In the genomic region with DNA sequence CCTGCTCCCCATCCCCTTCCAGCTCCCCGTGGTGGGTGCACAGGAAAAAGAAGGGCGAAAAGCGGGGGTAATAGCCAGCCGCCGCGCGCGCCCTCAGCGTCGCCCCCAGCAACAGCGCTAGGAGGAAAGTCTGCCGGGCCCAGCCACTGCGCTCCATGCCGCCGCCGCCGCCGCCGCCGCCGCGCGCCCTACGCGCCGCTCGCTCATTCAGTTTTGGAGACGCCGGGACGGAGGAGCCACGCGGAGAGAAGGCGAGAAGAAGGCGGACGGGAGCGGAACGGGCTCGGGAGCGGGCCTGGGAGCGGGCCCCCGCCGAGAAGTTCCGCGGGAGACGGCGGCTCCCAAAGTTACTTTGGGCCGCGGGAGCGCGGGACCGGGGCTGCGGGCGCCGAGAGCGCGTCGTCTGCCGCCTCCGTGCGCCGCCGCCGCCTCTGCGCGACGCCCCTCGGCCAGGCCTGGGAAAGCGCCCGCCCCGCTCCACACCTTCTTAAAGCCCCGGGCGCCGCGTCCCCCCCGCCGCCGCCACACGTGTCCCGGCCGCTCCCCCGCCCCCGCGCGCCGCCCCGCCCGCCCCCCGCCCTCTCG, we compare ENCODE assay signal across 8 cellular contexts. TPM values are rescaled to one million over a fixed set of nuclear protein-coding genes. Genes with fewer than 3 reads are reported as not detected.
DNase-seq lines count a peak whose midpoint lies in the region; ATAC-seq, FAIRE-seq and TF ChIP-seq lines count a peak whose summit lies in the region.

A gene (minus strand): TSS at position 459 of the 585 bp plus-strand sequence. CDS start 302 bp downstream, at position 157.

- no peak within 1 kb of the TSS for H3K4me3 Mint-ChIP-seq in MCF 10A (ENCODE audit: unreplicated experiment)

- H3K4me3 ChIP-seq in breast epithelium (peak within 1 kb of the TSS; percentile 48 to 80 (median 59)), ectodermal cell (ENCODE audit: insufficient read depth, low read depth, low read length) (peak within 1 kb of the TSS; percentile 37), muscle layer of duodenum (ENCODE audit: low read depth in 1 of 2, low read length in 2 of 2) (peak within 1 kb of the TSS; percentile 48 to 60)

- H3K27me3 Mint-ChIP-seq in MCF 10A (ENCODE audit: insufficient read depth, unreplicated experiment): peaks cover 25% of the 10 kb centered on the region

- H3K27me3 ChIP-seq in breast epithelium (peaks cover 0 to 36% of the 10 kb centered on the region in 2 donors), ectodermal cell (ENCODE audit: control insufficient read depth, insufficient read depth, low read length, poor library complexity, severe bottlenecking) (peaks cover 82% of the 10 kb centered on the region), muscle layer of duodenum (ENCODE audit: low read depth, low read length) (peaks cover 8% of the 10 kb centered on the region)

- FAIRE-seq in urothelium cell line (lab: Jason Lieb, UNC): no peak

- ATAC-seq in HG03469 (IDR thresholded peaks at IDR 0.05; ENCODE audit: unreplicated experiment): no peak

- no peak within 1 kb of the TSS for H3K27ac Mint-ChIP-seq in MCF 10A (ENCODE audit: low read depth, unreplicated experiment)

- no peaks in the 10 kb centered on the region for H3K4me1 ChIP-seq in breast epithelium
- H3K4me1 ChIP-seq in ectodermal cell (ENCODE audit: control insufficient read depth, insufficient read depth, low read length): peaks cover 5% of the 10 kb centered on the region
- H3K4me1 ChIP-seq in muscle layer of duodenum (ENCODE audit: control insufficient read depth in 1 of 2, insufficient read depth in 2 of 2, low read length in 2 of 2): peaks cover 0 to 15% of the 10 kb centered on the region in 2 donors

- CTCF ChIA-PET in MCF 10A (lab: Yijun Ruan, JAX): no interaction called here

- H3K9me3 ChIP-seq in breast epithelium (no peaks in the 10 kb centered on the region), ectodermal cell (ENCODE audit: control insufficient read depth, low read length) (no peaks in the 10 kb centered on the region), muscle layer of duodenum (ENCODE audit: control insufficient read depth in 1 of 2, low read length in 2 of 2) (no peaks in the 10 kb centered on the region)

- H3K27ac ChIP-seq in breast epithelium (peak within 1 kb of the TSS; percentile 33 to 76), ectodermal cell (ENCODE audit: insufficient read depth, low read depth, low read length, poor library complexity, severe bottlenecking) (no peak within 1 kb of the TSS), muscle layer of duodenum (ENCODE audit: low read length) (no peak within 1 kb of the TSS)

- H3K9me3 Mint-ChIP-seq in MCF 10A (ENCODE audit: unreplicated experiment): no peaks in the 10 kb centered on the region

- 0% methylated on average over 89 of the region's 89 CpGs for WGBS in ectodermal cell, 2 experiments

- TF ChIP-seq POLR2A in breast epithelium (IDR thresholded peaks at IDR 0.05): no peak

- no peaks in the 10 kb centered on the region for H3K36me3 Mint-ChIP-seq in MCF 10A (ENCODE audit: insufficient read depth, unreplicated experiment)

- no peak for TF ChIP-seq CTCF in breast epithelium (IDR thresholded peaks at IDR 0.05)
- no peak for TF ChIP-seq CTCF in MCF 10A (IDR thresholded peaks at IDR 0.05; ENCODE audit: unreplicated experiment)

- DNase-seq in breast epithelium (ENCODE audit: low spot score in 2 of 2): no peak
- no peak for DNase-seq in MCF 10A (ENCODE audit: unreplicated experiment)
- DNase-seq in NCI-H69 (lab: John Stamatoyannopoulos, UW): peak; percentile 94
- no peak for DNase-seq in NOMO-1 treated with dmso at 0.1 percent for 144 hours (lab: John Stamatoyannopoulos, UW; ENCODE audit: unreplicated experiment)
- no peak for DNase-seq in urothelium cell line (ENCODE audit: low spot score)

- intact Hi-C loops in breast epithelium (cut with DNase I; ENCODE audit: low total_unique reads) (no loop called here), MCF 10A (cut with micrococcal nuclease) (no loop called here)

- POLR2A ChIA-PET in MCF 10A (lab: Yijun Ruan, JAX): no interaction called here

- no peaks in the 10 kb centered on the region for H3K4me1 Mint-ChIP-seq in MCF 10A (ENCODE audit: insufficient read depth, unreplicated experiment)

- BruUV-seq in MCF 10A (replicated peaks; lab: Mats Ljungman, UMichigan): no TSS peak

- H3K36me3 ChIP-seq in breast epithelium (no peaks in the 10 kb centered on the region), ectodermal cell (ENCODE audit: control insufficient read depth, insufficient read depth, low read length) (no peaks in the 10 kb centered on the region), muscle layer of duodenum (ENCODE audit: control insufficient read depth in 1 of 2, insufficient read depth in 2 of 2, low read length in 2 of 2) (no peaks in the 10 kb centered on the region)

RNA-seq across cellular contexts. Expression of the gene that starts here (rescaled TPM):
- total RNA-seq in breast epithelium (1 to 10 TPM; 3.0 to 9.8 (median 4.5) TPM), MCF 10A (2022) (not detected in 2 replicates)
- polyA plus RNA-seq in ectodermal cell (2013, experiment 1 of 4): 2.7 TPM
- polyA plus RNA-seq in ectodermal cell (2013, experiment 2 of 4): 2.3 TPM
- polyA plus RNA-seq in ectodermal cell (2013, experiment 3 of 4): 1.7 TPM
- polyA plus RNA-seq in ectodermal cell (2013, experiment 4 of 4): 2.7 TPM

Comparison
In these comparisons a context has a peak if more than half of its experiments do, and no peak if none do; other contexts are left out.
1. H3K27ac ChIP-seq: peak in breast epithelium (2 of 2); none in ectodermal cell (single experiment) and muscle layer of duodenum (single experiment).
2. Peak in every context shown above with its lines, with median percentiles within 50 percentile points of each other: H3K4me3 ChIP-seq.